8 cellular contexts compared by ENCODE assay signal in the genomic region with DNA sequence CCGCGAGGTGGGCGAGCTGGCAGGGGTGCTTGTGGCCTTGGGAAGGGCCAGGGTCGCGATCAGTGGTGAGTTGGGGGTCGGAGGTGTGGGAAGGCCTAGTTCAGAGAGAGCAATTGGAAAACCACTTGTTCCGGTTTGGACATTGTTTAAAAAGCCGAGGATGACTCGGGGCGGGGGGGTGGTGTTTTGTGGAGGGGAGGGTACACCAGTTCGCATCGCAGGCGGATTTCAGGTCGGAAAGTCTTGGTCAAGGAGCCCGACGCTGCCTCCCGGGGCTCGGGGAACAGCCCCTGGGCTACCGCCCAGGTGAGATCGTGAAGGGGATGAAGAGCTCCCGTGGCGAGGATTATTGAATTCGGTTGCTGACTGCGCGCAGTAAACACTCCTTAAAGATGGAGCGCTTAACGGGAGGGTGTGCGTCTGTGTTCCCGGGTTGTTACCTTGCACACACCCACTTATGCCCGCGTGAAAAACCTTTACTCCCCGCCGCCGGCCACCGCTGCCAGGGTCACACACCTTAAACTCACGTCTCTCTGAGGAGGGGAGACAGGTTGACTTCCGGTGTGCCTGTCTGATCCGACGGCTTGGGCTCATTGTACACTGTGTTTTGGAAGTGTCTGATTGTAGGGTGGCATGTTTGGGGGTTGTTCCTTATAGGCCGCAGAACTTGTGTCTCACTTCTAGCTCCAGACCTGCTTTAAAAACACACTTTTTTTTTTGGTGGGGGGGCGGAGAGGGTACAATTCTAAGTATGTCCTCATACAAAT.
DNase-seq lines count a peak whose midpoint lies in the region; ATAC-seq and TF ChIP-seq lines count a peak whose summit lies in the region.

No MANE protein-coding gene starts in this region.

- peak overlapping the region; percentile 96 for H3K4me2 ChIP-seq in trophoblast cell (ENCODE audit: low read length)

- H3K9ac ChIP-seq in trophoblast cell (ENCODE audit: low read length) = peak overlapping the region; percentile 23

- H3K27me3 Mint-ChIP-seq in activated T-helper 2 cell treated with anti-CD3 and anti-CD28 coated beads, Interferon-gamma antibody, Interleukin-2, Interleukin-4, amounts not matched to agents 10 μg/mL and 5 μg/mL and 100 μg/mL, durations not matched to agents 14 hours and 24 hours and 36 hours (ENCODE audit: low read depth) = no peaks in the 10 kb centered on the region

- no peak overlapping the region for H2BK5ac ChIP-seq in trophoblast cell (ENCODE audit: low read depth, low read length, poor library complexity)

- H3K36me3 ChIP-seq in trophoblast cell (ENCODE audit: control insufficient read depth in 1 of 2, insufficient read depth in 2 of 2, low read length in 2 of 2) = no peaks in the 10 kb centered on the region

- H3K27me3 ChIP-seq in trophoblast cell (ENCODE audit: insufficient read depth, low read length) = no peaks in the 10 kb centered on the region

- H3K27ac Mint-ChIP-seq in activated T-helper 2 cell treated with anti-CD3 and anti-CD28 coated beads, Interferon-gamma antibody, Interleukin-2, Interleukin-4, amounts not matched to agents 10 μg/mL and 5 μg/mL and 100 μg/mL, durations not matched to agents 14 hours and 24 hours and 36 hours = peak overlapping the region; percentile 77

- peaks cover 5% of the 10 kb centered on the region for H3K79me1 ChIP-seq in trophoblast cell (ENCODE audit: low read length)

- intact Hi-C loops in activated T-helper 2 cell treated with anti-CD3 and anti-CD28 coated beads, Interferon-gamma antibody, Interleukin-2, Interleukin-4, amounts not matched to agents 10 μg/mL and 5 μg/mL and 100 μg/mL, durations not matched to agents 14 hours and 24 hours and 36 hours (cut with micrococcal nuclease) = loop anchor here (10.0 kb wide), 1 partner anchor 67 kb away; the partner anchor contains the start of gene KPNA2
- intact Hi-C loops in head of caudate nucleus (cut with DNase I) = no loop called here

- no peak overlapping the region for H2BK12ac ChIP-seq in trophoblast cell (ENCODE audit: low read length)

- peak overlapping the region; percentile 69 for H3K4me3 ChIP-seq in LNCaP clone FGC (ENCODE audit: low read depth, low read length)
- peak overlapping the region; percentile 89 for H3K4me3 ChIP-seq in trophoblast cell (ENCODE audit: low read depth, low read length)

- peaks cover 0 to 5% of the 10 kb centered on the region in 2 experiments for H3K4me1 ChIP-seq in trophoblast cell (ENCODE audit: control insufficient read depth in 1 of 2, insufficient read depth in 2 of 2, low read length in 2 of 2)

- H3K18ac ChIP-seq in trophoblast cell (ENCODE audit: low read length) = peak overlapping the region; percentile 35

- peak overlapping the region; percentile 65 for H3K14ac ChIP-seq in trophoblast cell (ENCODE audit: low read length)

- no peaks in the 10 kb centered on the region for H3K9me3 Mint-ChIP-seq in activated T-helper 2 cell treated with anti-CD3 and anti-CD28 coated beads, Interferon-gamma antibody, Interleukin-2, Interleukin-4, amounts not matched to agents 10 μg/mL and 5 μg/mL and 100 μg/mL, durations not matched to agents 14 hours and 24 hours and 36 hours

- ATAC-seq in HG03159 (IDR thresholded peaks at IDR 0.05; ENCODE audit: unreplicated experiment) = no peak

- DNase-seq in DMS79 treated with DMSO at 0.1 percent for 48 hours (lab: John Stamatoyannopoulos, UW) (peak; percentile 1), LNCaP clone FGC (ENCODE audit: low read depth) (no peak), head of caudate nucleus (peak in 23 of 42 donors; percentile 4 to 46 (median 15)), trophoblast cell (peak in 1 of 2 donors; percentile 34), NCI-H187 (lab: John Stamatoyannopoulos, UW) (no peak), GF-D8 (lab: John Stamatoyannopoulos, UW) (no peak)
- no peak for DNase-seq in activated T-helper 2 cell treated with anti-CD3 and anti-CD28 coated beads, Interferon-gamma antibody, Interleukin-2, Interleukin-4, amounts not matched to agents 10 μg/mL and 5 μg/mL and 100 μg/mL, durations not matched to agents 14 hours and 24 hours and 36 hours (ENCODE audit: low spot score)

- peaks cover 23% of the 10 kb centered on the region for H3K36me3 Mint-ChIP-seq in activated T-helper 2 cell treated with anti-CD3 and anti-CD28 coated beads, Interferon-gamma antibody, Interleukin-2, Interleukin-4, amounts not matched to agents 10 μg/mL and 5 μg/mL and 100 μg/mL, durations not matched to agents 14 hours and 24 hours and 36 hours (ENCODE audit: low read depth)

- TF ChIP-seq CTCF in LNCaP clone FGC (IDR thresholded peaks at IDR 0.05; ENCODE audit: control insufficient read depth, extremely low read depth, insufficient read depth) = no peak

- peaks cover 30% of the 10 kb centered on the region for H3K4me1 Mint-ChIP-seq in activated T-helper 2 cell treated with anti-CD3 and anti-CD28 coated beads, Interferon-gamma antibody, Interleukin-2, Interleukin-4, amounts not matched to agents 10 μg/mL and 5 μg/mL and 100 μg/mL, durations not matched to agents 14 hours and 24 hours and 36 hours (ENCODE audit: low read depth)

- WGBS in trophoblast cell (ENCODE audit: extremely low coverage, insufficient coverage, insufficient read length) = no CpG with 5 or more reads among the region's 41 CpGs

- peaks cover 5% of the 10 kb centered on the region for H3K79me2 ChIP-seq in trophoblast cell (ENCODE audit: control insufficient read depth, insufficient read depth, low read length, poor library complexity)

- peak overlapping the region; percentile 39 for H4K12ac ChIP-seq in trophoblast cell (ENCODE audit: low read depth, low read length)

- no peaks in the 10 kb centered on the region for H3K9me3 ChIP-seq in trophoblast cell (ENCODE audit: insufficient read depth, low read depth, low read length)

- no peak overlapping the region for H2AK5ac ChIP-seq in trophoblast cell (ENCODE audit: low read length)

- H4K91ac ChIP-seq in trophoblast cell (ENCODE audit: low read depth, low read length) = peak overlapping the region; percentile 89

- no peak overlapping the region for H3K27ac ChIP-seq in trophoblast cell (ENCODE audit: low read depth, low read length)

- H2AFZ ChIP-seq in trophoblast cell (ENCODE audit: insufficient read depth, low read length, poor library complexity) = peak overlapping the region; percentile 96

- peak overlapping the region; percentile 91 for H3K4me3 Mint-ChIP-seq in activated T-helper 2 cell treated with anti-CD3 and anti-CD28 coated beads, Interferon-gamma antibody, Interleukin-2, Interleukin-4, amounts not matched to agents 10 μg/mL and 5 μg/mL and 100 μg/mL, durations not matched to agents 14 hours and 24 hours and 36 hours (ENCODE audit: low read depth)

- H2BK120ac ChIP-seq in trophoblast cell (ENCODE audit: insufficient read depth, low read length, poor library complexity) = peak overlapping the region; percentile 0

- peak overlapping the region; percentile 76 for H3K4ac ChIP-seq in trophoblast cell (ENCODE audit: low read depth, low read length)

- H3K23ac ChIP-seq in trophoblast cell (ENCODE audit: low read length) = no peak overlapping the region

- peak overlapping the region; percentile 84 for H4K8ac ChIP-seq in trophoblast cell (ENCODE audit: low read depth, low read length)

Comparison
In these comparisons a context has a peak if more than half of its experiments do, and no peak if none do; other contexts are left out.
1. DNase-seq: peak in DMS79 treated with DMSO at 0.1 percent for 48 hours (single experiment) and head of caudate nucleus (23 of 42); none in LNCaP clone FGC (single experiment), activated T-helper 2 cell treated with anti-CD3 and anti-CD28 coated beads, Interferon-gamma antibody, Interleukin-2, Interleukin-4, amounts not matched to agents 10 μg/mL and 5 μg/mL and 100 μg/mL, durations not matched to agents 14 hours and 24 hours and 36 hours (single experiment), NCI-H187 (0 of 2) and GF-D8 (single experiment).